1 cellular context compared by ENCODE assay signal in the genomic region with DNA sequence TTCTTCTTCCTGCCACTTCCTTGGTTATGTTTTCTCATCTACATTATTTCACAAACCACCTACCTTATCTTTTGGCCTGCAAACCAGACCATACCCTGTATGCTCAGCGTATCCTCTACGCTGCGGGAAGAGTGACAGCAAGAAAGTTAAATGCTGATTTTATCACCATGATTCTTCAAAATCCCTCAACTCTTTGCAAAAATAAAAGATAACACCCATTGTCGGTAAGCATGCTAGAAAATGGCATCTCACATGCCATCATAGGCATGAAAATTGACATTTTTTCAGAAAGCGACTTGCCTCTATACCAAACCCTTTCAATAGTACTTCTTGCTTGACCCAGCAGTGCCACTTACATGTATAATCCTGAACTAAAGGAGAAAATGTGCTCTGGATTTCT.
TF ChIP-seq lines count a peak whose summit lies in the region.

No MANE protein-coding gene starts in this region.

TF ChIP-seq in K562, 482 proteins besides CTCF, POLR2A, EP300 and RAD21 (continued from another document and continues in another):
- TF ChIP-seq, protein P1, sequence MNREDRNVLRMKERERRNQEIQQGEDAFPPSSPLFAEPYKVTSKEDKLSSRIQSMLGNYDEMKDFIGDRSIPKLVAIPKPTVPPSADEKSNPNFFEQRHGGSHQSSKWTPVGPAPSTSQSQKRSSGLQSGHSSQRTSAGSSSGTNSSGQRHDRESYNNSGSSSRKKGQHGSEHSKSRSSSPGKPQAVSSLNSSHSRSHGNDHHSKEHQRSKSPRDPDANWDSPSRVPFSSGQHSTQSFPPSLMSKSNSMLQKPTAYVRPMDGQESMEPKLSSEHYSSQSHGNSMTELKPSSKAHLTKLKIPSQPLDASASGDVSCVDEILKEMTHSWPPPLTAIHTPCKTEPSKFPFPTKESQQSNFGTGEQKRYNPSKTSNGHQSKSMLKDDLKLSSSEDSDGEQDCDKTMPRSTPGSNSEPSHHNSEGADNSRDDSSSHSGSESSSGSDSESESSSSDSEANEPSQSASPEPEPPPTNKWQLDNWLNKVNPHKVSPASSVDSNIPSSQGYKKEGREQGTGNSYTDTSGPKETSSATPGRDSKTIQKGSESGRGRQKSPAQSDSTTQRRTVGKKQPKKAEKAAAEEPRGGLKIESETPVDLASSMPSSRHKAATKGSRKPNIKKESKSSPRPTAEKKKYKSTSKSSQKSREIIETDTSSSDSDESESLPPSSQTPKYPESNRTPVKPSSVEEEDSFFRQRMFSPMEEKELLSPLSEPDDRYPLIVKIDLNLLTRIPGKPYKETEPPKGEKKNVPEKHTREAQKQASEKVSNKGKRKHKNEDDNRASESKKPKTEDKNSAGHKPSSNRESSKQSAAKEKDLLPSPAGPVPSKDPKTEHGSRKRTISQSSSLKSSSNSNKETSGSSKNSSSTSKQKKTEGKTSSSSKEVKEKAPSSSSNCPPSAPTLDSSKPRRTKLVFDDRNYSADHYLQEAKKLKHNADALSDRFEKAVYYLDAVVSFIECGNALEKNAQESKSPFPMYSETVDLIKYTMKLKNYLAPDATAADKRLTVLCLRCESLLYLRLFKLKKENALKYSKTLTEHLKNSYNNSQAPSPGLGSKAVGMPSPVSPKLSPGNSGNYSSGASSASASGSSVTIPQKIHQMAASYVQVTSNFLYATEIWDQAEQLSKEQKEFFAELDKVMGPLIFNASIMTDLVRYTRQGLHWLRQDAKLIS (CRISPR knock-in tag; IDR thresholded peaks at IDR 0.05) = no peak
- TF ChIP-seq GTF2A2 (tag; IDR thresholded peaks at IDR 0.05) = no peak
- TF ChIP-seq ZNF444 (CRISPR knock-in tag; IDR thresholded peaks at IDR 0.05) = no peak
- TF ChIP-seq NCOR1 (IDR thresholded peaks at IDR 0.05) = peak; percentile 70
- TF ChIP-seq TEAD2 (tag; IDR thresholded peaks at IDR 0.05) = 0 out of 2 replicates have a peak, but pooled peaks have one; percentile 32
- peak in 1 of 2 experiments; percentile 66; a peak in 1 of 4 replicates for TF ChIP-seq NONO (IDR thresholded peaks at IDR 0.05; ENCODE audit: low read depth in 2 of 2, low read length in 1 of 2)
- TF ChIP-seq ZNF347 (CRISPR knock-in tag; IDR thresholded peaks at IDR 0.05; ENCODE audit: low read depth) = no peak
- TF ChIP-seq PHTF2 (CRISPR knock-in tag; IDR thresholded peaks at IDR 0.05) = no peak
- TF ChIP-seq, protein P2, sequence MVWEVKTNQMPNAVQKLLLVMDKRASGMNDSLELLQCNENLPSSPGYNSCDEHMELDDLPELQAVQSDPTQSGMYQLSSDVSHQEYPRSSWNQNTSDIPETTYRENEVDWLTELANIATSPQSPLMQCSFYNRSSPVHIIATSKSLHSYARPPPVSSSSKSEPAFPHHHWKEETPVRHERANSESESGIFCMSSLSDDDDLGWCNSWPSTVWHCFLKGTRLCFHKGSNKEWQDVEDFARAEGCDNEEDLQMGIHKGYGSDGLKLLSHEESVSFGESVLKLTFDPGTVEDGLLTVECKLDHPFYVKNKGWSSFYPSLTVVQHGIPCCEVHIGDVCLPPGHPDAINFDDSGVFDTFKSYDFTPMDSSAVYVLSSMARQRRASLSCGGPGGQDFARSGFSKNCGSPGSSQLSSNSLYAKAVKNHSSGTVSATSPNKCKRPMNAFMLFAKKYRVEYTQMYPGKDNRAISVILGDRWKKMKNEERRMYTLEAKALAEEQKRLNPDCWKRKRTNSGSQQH (CRISPR knock-in tag; IDR thresholded peaks at IDR 0.05) = no peak
- peak; percentile 74 for TF ChIP-seq C11orf30 (IDR thresholded peaks at IDR 0.05; ENCODE audit: low read depth)
- no peak for TF ChIP-seq ID3 (CRISPR knock-in tag; IDR thresholded peaks at IDR 0.05)
- TF ChIP-seq ID3 (tag; IDR thresholded peaks at IDR 0.05) = no peak
- TF ChIP-seq CC2D1A (IDR thresholded peaks at IDR 0.05) = peak; percentile 71; the same call in 1 of the 2 replicates
- TF ChIP-seq HMGN3 (IDR thresholded peaks at IDR 0.05; ENCODE audit: borderline replicate concordance, extremely low read depth, insufficient read length, low read depth, low read length) = no peak
- TF ChIP-seq DMBX1 (CRISPR knock-in tag; IDR thresholded peaks at IDR 0.05; ENCODE audit: borderline replicate concordance) = peak; percentile 23; the same call in 1 of the 2 replicates
- TF ChIP-seq TCF3 (CRISPR knock-in tag; IDR thresholded peaks at IDR 0.05) = peak; percentile 64
- TF ChIP-seq, protein P3, sequence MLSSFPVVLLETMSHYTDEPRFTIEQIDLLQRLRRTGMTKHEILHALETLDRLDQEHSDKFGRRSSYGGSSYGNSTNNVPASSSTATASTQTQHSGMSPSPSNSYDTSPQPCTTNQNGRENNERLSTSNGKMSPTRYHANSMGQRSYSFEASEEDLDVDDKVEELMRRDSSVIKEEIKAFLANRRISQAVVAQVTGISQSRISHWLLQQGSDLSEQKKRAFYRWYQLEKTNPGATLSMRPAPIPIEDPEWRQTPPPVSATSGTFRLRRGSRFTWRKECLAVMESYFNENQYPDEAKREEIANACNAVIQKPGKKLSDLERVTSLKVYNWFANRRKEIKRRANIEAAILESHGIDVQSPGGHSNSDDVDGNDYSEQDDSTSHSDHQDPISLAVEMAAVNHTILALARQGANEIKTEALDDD (IDR thresholded peaks at IDR 0.05) = peak; percentile 41; the same call in 1 of the 2 replicates
- TF ChIP-seq, protein P4, sequence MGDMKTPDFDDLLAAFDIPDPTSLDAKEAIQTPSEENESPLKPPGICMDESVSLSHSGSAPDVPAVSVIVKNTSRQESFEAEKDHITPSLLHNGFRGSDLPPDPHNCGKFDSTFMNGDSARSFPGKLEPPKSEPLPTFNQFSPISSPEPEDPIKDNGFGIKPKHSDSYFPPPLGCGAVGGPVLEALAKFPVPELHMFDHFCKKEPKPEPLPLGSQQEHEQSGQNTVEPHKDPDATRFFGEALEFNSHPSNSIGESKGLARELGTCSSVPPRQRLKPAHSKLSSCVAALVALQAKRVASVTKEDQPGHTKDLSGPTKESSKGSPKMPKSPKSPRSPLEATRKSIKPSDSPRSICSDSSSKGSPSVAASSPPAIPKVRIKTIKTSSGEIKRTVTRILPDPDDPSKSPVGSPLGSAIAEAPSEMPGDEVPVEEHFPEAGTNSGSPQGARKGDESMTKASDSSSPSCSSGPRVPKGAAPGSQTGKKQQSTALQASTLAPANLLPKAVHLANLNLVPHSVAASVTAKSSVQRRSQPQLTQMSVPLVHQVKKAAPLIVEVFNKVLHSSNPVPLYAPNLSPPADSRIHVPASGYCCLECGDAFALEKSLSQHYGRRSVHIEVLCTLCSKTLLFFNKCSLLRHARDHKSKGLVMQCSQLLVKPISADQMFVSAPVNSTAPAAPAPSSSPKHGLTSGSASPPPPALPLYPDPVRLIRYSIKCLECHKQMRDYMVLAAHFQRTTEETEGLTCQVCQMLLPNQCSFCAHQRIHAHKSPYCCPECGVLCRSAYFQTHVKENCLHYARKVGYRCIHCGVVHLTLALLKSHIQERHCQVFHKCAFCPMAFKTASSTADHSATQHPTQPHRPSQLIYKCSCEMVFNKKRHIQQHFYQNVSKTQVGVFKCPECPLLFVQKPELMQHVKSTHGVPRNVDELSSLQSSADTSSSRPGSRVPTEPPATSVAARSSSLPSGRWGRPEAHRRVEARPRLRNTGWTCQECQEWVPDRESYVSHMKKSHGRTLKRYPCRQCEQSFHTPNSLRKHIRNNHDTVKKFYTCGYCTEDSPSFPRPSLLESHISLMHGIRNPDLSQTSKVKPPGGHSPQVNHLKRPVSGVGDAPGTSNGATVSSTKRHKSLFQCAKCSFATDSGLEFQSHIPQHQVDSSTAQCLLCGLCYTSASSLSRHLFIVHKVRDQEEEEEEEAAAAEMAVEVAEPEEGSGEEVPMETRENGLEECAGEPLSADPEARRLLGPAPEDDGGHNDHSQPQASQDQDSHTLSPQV (IDR thresholded peaks at IDR 0.05) = peak; percentile 88
- TF ChIP-seq JUND (IDR thresholded peaks at IDR 0.05; ENCODE audit: borderline replicate concordance, low read depth, low read length) = peak; percentile 71
- TF ChIP-seq JUND (tag; IDR thresholded peaks at IDR 0.05; ENCODE audit: borderline replicate concordance, low read depth, low read length) = peak; percentile 39; the same call in 1 of the 3 replicates
- TF ChIP-seq TAF9B (IDR thresholded peaks at IDR 0.05; ENCODE audit: partially characterized antibody) = peak; percentile 28
- peak; percentile 64 for TF ChIP-seq CXXC5 (CRISPR knock-in tag; IDR thresholded peaks at IDR 0.05)
- TF ChIP-seq ZNF445 (CRISPR knock-in tag; IDR thresholded peaks at IDR 0.05; ENCODE audit: low read depth) = peak; percentile 28; the same call in 1 of the 2 replicates
- TF ChIP-seq CEBPG (CRISPR knock-in tag; IDR thresholded peaks at IDR 0.05) = no peak
- peak in 1 of 2 experiments; percentile 38; a peak in 1 of 4 replicates for TF ChIP-seq CEBPG (tag; conservative IDR thresholded peaks at IDR 0.05 in 1 of 2, IDR thresholded peaks at IDR 0.05 in 1 of 2)
- TF ChIP-seq RUNX1 (IDR thresholded peaks at IDR 0.05; ENCODE audit: low read depth) = no peak
- TF ChIP-seq ZNF316 (IDR thresholded peaks at IDR 0.05) = peak; percentile 60
- no peak for TF ChIP-seq CBX2 (IDR thresholded peaks at IDR 0.05; ENCODE audit: insufficient read depth, low read length, poor library complexity, severe bottlenecking)
- TF ChIP-seq ZBTB7A (IDR thresholded peaks at IDR 0.05; ENCODE audit: borderline replicate concordance, control insufficient read depth, low read depth, low read length) = no peak
- peak in 1 of 3 experiments; percentile 38; a peak in 1 of 6 replicates for TF ChIP-seq ZBTB11 (CRISPR knock-in tag; IDR thresholded peaks at IDR 0.05)
- TF ChIP-seq, protein P5, sequence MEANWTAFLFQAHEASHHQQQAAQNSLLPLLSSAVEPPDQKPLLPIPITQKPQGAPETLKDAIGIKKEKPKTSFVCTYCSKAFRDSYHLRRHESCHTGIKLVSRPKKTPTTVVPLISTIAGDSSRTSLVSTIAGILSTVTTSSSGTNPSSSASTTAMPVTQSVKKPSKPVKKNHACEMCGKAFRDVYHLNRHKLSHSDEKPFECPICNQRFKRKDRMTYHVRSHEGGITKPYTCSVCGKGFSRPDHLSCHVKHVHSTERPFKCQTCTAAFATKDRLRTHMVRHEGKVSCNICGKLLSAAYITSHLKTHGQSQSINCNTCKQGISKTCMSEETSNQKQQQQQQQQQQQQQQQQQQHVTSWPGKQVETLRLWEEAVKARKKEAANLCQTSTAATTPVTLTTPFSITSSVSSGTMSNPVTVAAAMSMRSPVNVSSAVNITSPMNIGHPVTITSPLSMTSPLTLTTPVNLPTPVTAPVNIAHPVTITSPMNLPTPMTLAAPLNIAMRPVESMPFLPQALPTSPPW (CRISPR knock-in tag; IDR thresholded peaks at IDR 0.05) = no peak
- TF ChIP-seq ZNF146 (CRISPR knock-in tag; IDR thresholded peaks at IDR 0.05; ENCODE audit: unreplicated experiment) = no peak
- no peak for TF ChIP-seq ZFX (CRISPR knock-in tag; IDR thresholded peaks at IDR 0.05)
- peak; percentile 45; the same call in 1 of the 2 replicates for TF ChIP-seq POLR2AphosphoS5 (IDR thresholded peaks at IDR 0.05; ENCODE audit: control insufficient read depth, insufficient read depth, low read depth, low read length)
- peak; percentile 84 for TF ChIP-seq MTA1 (IDR thresholded peaks at IDR 0.05; ENCODE audit: borderline replicate concordance)
- TF ChIP-seq TAF15 (IDR thresholded peaks at IDR 0.05; ENCODE audit: low read depth, low read length) = no peak
- peak; percentile 35; the same call in 1 of the 2 replicates for TF ChIP-seq HES1 (IDR thresholded peaks at IDR 0.05; ENCODE audit: low read depth)
- TF ChIP-seq TEAD1 (CRISPR knock-in tag; IDR thresholded peaks at IDR 0.05) = peak in 1 of 2 experiments; percentile 66; a peak in 1 of 4 replicates
- TF ChIP-seq PREB (CRISPR knock-in tag; IDR thresholded peaks at IDR 0.05) = no peak
- no peak for TF ChIP-seq XRCC3 (IDR thresholded peaks at IDR 0.05)
- TF ChIP-seq ZNF830 (CRISPR knock-in tag; IDR thresholded peaks at IDR 0.05) = no peak
- no peak for TF ChIP-seq KLF10 (CRISPR knock-in tag; IDR thresholded peaks at IDR 0.05)
- no peak for TF ChIP-seq ATF1 (CRISPR knock-in tag; IDR thresholded peaks at IDR 0.05)
- peak; percentile 54; the same call in 1 of the 2 replicates for TF ChIP-seq ATF1 (tag; IDR thresholded peaks at IDR 0.05)
- no peak for TF ChIP-seq SIRT6 (IDR thresholded peaks at IDR 0.05; ENCODE audit: low read depth, low read length)
- TF ChIP-seq POLR2B (IDR thresholded peaks at IDR 0.05; ENCODE audit: low read depth, partially characterized antibody) = no peak
